8 cellular contexts compared by ENCODE assay signal in genomic region chr1:62384276-62385005, GRCh38. TPM values are rescaled to one million over a fixed set of nuclear protein-coding genes. Genes with fewer than 3 reads are reported as not detected.
DNase-seq lines count a peak whose midpoint lies in the region; ATAC-seq, FAIRE-seq and TF ChIP-seq lines count a peak whose summit lies in the region.

No MANE protein-coding gene starts in this region.

- no peaks in the 10 kb centered on the region for H3K9me3 Mint-ChIP-seq in mesothelial cell of epicardium

- no peak overlapping the region for H3K4me3 Mint-ChIP-seq in mesothelial cell of epicardium

- in situ Hi-C loops in T47D (cut with HindIII; ENCODE audit: low pct_unique_long_range_greater_than_20kb, low sequenced_read_pairs) = no loop called here

- no peak for DNase-seq in D721Med (ENCODE audit: insufficient read length, low spot score)
- peak; percentile 57 for DNase-seq in NCI-H2081 treated with DMSO at 0.1 percent for 48 hours (lab: John Stamatoyannopoulos, UW)
- peak; percentile 9 to 34 for DNase-seq in T47D (ENCODE audit: low read depth in 1 of 2, low spot score in 1 of 2)
- DNase-seq in mesothelial cell of epicardium (ENCODE audit: low spot score in 2 of 2, unreplicated experiment in 2 of 2) = no peak
- DNase-seq in activated gamma-delta T cell (lab: John Stamatoyannopoulos, UW) = no peak

- no peak for ATAC-seq in HG02678 (IDR thresholded peaks at IDR 0.05; ENCODE audit: unreplicated experiment)
- no peak for ATAC-seq in HG03342 (IDR thresholded peaks at IDR 0.05; ENCODE audit: unreplicated experiment)
- ATAC-seq in HG02798 (IDR thresholded peaks at IDR 0.05; ENCODE audit: poor library complexity, unreplicated experiment) = no peak

- TF ChIP-seq CTCF in D721Med (IDR thresholded peaks at IDR 0.05; ENCODE audit: insufficient read depth, missing control alignments) (no peak), mesothelial cell of epicardium (IDR thresholded peaks at IDR 0.05; ENCODE audit: unreplicated experiment) (no peak)

- H3K4me1 Mint-ChIP-seq in mesothelial cell of epicardium = peaks cover 33% of the 10 kb centered on the region

- H3K36me3 Mint-ChIP-seq in mesothelial cell of epicardium = no peaks in the 10 kb centered on the region

- H3K27me3 Mint-ChIP-seq in mesothelial cell of epicardium (ENCODE audit: low read depth) = no peaks in the 10 kb centered on the region

- FAIRE-seq in D721Med (lab: Jason Lieb, UNC) = peak; percentile 16

- peak overlapping the region; percentile 92 for H3K27ac Mint-ChIP-seq in mesothelial cell of epicardium

RNA-seq across cellular contexts. Expression of gene USP1, which starts 52.4 kb away (rescaled TPM):
- total RNA-seq in mesothelial cell of epicardium = 24.4 to 25.1 TPM (median 24.8 TPM) in 3 replicates

Comparison
In these comparisons a context has a peak if more than half of its experiments do, and no peak if none do; other contexts are left out.
1. DNase-seq: peak in NCI-H2081 treated with DMSO at 0.1 percent for 48 hours (single experiment) and T47D (2 of 2); none in D721Med (single experiment), mesothelial cell of epicardium (0 of 2) and activated gamma-delta T cell (single experiment).